In genomic region chr1:45467353-45467752, GRCh38 we compare ENCODE assay signal across 1 cellular context. TPM values are rescaled to one million over a fixed set of nuclear protein-coding genes. Genes with fewer than 3 reads are reported as not detected.
"Had no signal": no experiment of that assay in that cellular context is flagged by ENCODE, and none has a peak within 500 bp of the region (broad histone marks: within the 10 kb centered on the region; RNA-seq: fewer than 3 reads in every experiment).

No MANE protein-coding gene starts in this region.

RNA-seq across cellular contexts. Expression of gene CCDC163, which starts 32.5 kb away (rescaled TPM):
- total RNA-seq: skeletal muscle tissue had no signal
